In the genomic region with DNA sequence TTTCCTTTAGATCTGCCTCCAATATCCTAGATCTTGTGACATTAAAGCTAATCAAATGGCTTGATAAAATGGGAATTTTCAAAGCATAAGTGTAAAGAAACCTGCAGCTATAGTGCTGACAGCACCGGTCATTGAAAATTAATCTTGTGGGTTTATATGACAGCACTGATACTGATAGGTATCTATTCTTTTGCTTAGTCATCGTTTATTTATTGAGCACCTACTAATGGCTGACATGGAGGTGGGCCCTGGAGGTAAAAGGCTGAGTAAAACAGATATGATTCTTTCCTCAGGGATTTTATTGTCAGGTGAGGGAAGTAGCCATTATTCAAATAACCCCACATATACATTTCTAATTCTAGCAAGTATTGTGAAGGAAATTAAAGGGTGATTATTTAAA, we compare ENCODE assay signal across 8 cellular contexts.
"Had no signal": no experiment of that assay in that cellular context is flagged by ENCODE, and none has a peak within 500 bp of the region (broad histone marks: within the 10 kb centered on the region; RNA-seq: fewer than 3 reads in every experiment).

No MANE protein-coding gene starts in this region.

- H3K27ac ChIP-seq: HL-60 had no signal

- ATAC-seq: GM23338, HCT116 had no signal

- H3K4me3 ChIP-seq: GM23338, HAP-1 had no signal

- H3K4me2 ChIP-seq: GM23338 had no signal

- H3K9me3 ChIP-seq: HAP-1 had no signal

- H2AFZ ChIP-seq: GM23338 had no signal

- H3K36me3 ChIP-seq: HAP-1 had no signal

- DNase-seq: H7, HFFc6, Kasumi-1, KG1 had no signal
